9 cellular contexts compared by ENCODE assay signal in genomic region chr17:77436058-77436442, GRCh38.
DNase-seq lines count a peak whose midpoint lies in the region; ATAC-seq and TF ChIP-seq lines count a peak whose summit lies in the region.
"Had no signal": no experiment of that assay in that cellular context is flagged by ENCODE, and none has a peak within 500 bp of the region (broad histone marks: within the 10 kb centered on the region; RNA-seq: fewer than 3 reads in every experiment).

No MANE protein-coding gene starts in this region.

- no peak for DNase-seq in activated CD8-positive, alpha-beta T cell treated with anti-CD3 and anti-CD28 coated beads for 36 hours
- DNase-seq in left ventricle myocardium superior = peak; percentile 79
- DNase-seq in stimulated activated naive CD8-positive, alpha-beta T cell treated with anti-CD3 and anti-CD28 coated beads, Interleukin-15, Interleukin-2, amounts not matched to agents 100 U/mL and 50 U/mL, for 24 hours = peak; percentile 33
- DNase-seq in stimulated activated CD4-positive, alpha-beta T cell treated with anti-CD3 and anti-CD28 coated beads, Interleukin-4, amount 100 ng/mL, for 1 hour = no peak
- DNase-seq in COR-L47 (lab: John Stamatoyannopoulos, UW) = no peak
- no peak for DNase-seq in AG08396 (ENCODE audit: low spot score)
- DNase-seq: central memory CD4-positive, alpha-beta T cell; SHP77 treated with DMSO at 0.1 percent for 48 hours had no signal

- peak overlapping the region; percentile 91 for H3K27ac Mint-ChIP-seq in activated CD8-positive, alpha-beta T cell treated with anti-CD3 and anti-CD28 coated beads for 36 hours

- H3K4me1 ChIP-seq in HUES64 (ENCODE audit: insufficient read depth, low read length) = peaks cover 37% of the 10 kb centered on the region

- H3K36me3 Mint-ChIP-seq in activated CD8-positive, alpha-beta T cell treated with anti-CD3 and anti-CD28 coated beads for 36 hours (ENCODE audit: low read depth) = peaks cover 29% of the 10 kb centered on the region

- no peak overlapping the region for H3K4me3 ChIP-seq in HUES64 (ENCODE audit: low read length)

- WGBS in HUES64 = 22% methylated on average over 8 of the region's 11 CpGs

- no peak for ATAC-seq in activated CD8-positive, alpha-beta T cell treated with anti-CD3 and anti-CD28 coated beads for 36 hours
- peak; percentile 72 for ATAC-seq in left ventricle myocardium superior
- ATAC-seq in stimulated activated naive CD8-positive, alpha-beta T cell treated with anti-CD3 and anti-CD28 coated beads, Interleukin-15, Interleukin-2, amounts not matched to agents 100 U/mL and 50 U/mL, for 24 hours = no peak

- intact Hi-C loops in activated CD8-positive, alpha-beta T cell treated with anti-CD3 and anti-CD28 coated beads for 36 hours (cut with micrococcal nuclease) = loop anchor here (5.0 kb wide), 1 partner anchor 104 kb away; no protein-coding TSS in a partner anchor
- intact Hi-C loops in left ventricle myocardium superior (cut with micrococcal nuclease) = loop anchor here (10.0 kb wide), 1 partner anchor 49 kb away; no protein-coding TSS in a partner anchor

- H3K4me3 Mint-ChIP-seq in activated CD8-positive, alpha-beta T cell treated with anti-CD3 and anti-CD28 coated beads for 36 hours = peak overlapping the region; percentile 89

- CTCF ChIA-PET in activated CD8-positive, alpha-beta T cell treated with anti-CD3 and anti-CD28 coated beads for 36 hours (lab: Charles Lee) = interaction anchor here (0.8 to 10.7 kb wide), 11 partner anchors 8 to 111 kb away, joined by 3 to 124 read pairs (median 5); no protein-coding TSS in a partner anchor

- no peaks in the 10 kb centered on the region for H3K9me3 ChIP-seq in HUES64 (ENCODE audit: insufficient read depth, low read depth, low read length)

- H3K27me3 Mint-ChIP-seq in activated CD8-positive, alpha-beta T cell treated with anti-CD3 and anti-CD28 coated beads for 36 hours = no peaks in the 10 kb centered on the region

- H3K36me3 ChIP-seq in HUES64 (ENCODE audit: insufficient read depth, low read length) = no peaks in the 10 kb centered on the region

- peak overlapping the region; percentile 72; the same call in 1 of the 2 replicates for H3K27ac ChIP-seq in HUES64 (ENCODE audit: low read depth, low read length)

- POLR2A ChIA-PET in activated CD8-positive, alpha-beta T cell treated with anti-CD3 and anti-CD28 coated beads for 36 hours (lab: Charles Lee) = interaction anchor here (0.9 to 15.9 kb wide), 10 partner anchors 9 to 104 kb away, joined by 3 to 410 read pairs (median 9); no protein-coding TSS in a partner anchor

- H3K9ac ChIP-seq in HUES64 (ENCODE audit: low read depth, low read length) = 0 out of 2 replicates have a peak overlapping the region, but pooled peaks have one; percentile 32

- TF ChIP-seq CTCF in activated CD8-positive, alpha-beta T cell treated with anti-CD3 and anti-CD28 coated beads for 36 hours (IDR thresholded peaks at IDR 0.05) = no peak

- H3K9me3 Mint-ChIP-seq in activated CD8-positive, alpha-beta T cell treated with anti-CD3 and anti-CD28 coated beads for 36 hours = no peaks in the 10 kb centered on the region

- peaks cover 83% of the 10 kb centered on the region for H3K4me1 Mint-ChIP-seq in activated CD8-positive, alpha-beta T cell treated with anti-CD3 and anti-CD28 coated beads for 36 hours (ENCODE audit: low read depth)

- no peaks in the 10 kb centered on the region for H3K27me3 ChIP-seq in HUES64 (ENCODE audit: insufficient read depth, low read length)

Comparison
In these comparisons a context has a peak if more than half of its experiments do, and no peak if none do; other contexts are left out.
1. DNase-seq: peak in left ventricle myocardium superior (single experiment) and stimulated activated naive CD8-positive, alpha-beta T cell treated with anti-CD3 and anti-CD28 coated beads, Interleukin-15, Interleukin-2, amounts not matched to agents 100 U/mL and 50 U/mL, for 24 hours (single experiment); none in activated CD8-positive, alpha-beta T cell treated with anti-CD3 and anti-CD28 coated beads for 36 hours (single experiment), stimulated activated CD4-positive, alpha-beta T cell treated with anti-CD3 and anti-CD28 coated beads, Interleukin-4, amount 100 ng/mL, for 1 hour (single experiment), COR-L47 (single experiment) and AG08396 (single experiment).